ENCODE assay signal across 8 cellular contexts in the genomic region with DNA sequence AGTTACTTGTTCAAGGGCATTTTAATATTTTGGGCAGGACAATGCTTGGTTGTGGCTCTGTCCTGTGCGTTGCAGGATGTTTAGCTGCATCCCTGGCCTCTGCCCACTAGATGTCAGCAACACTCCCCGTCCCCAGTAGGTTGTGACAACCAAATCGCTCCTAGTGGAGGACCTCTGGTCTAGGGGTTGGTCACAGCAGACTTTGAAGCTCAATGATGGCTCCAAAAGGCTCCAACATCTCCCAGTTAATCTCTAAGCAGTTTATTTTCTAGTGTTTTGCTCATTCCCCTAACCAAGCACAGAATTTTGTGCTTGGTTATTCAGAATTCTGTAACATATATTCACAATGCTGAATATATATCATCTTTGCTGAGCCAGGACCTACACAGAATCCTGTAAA.
DNase-seq lines count a peak whose midpoint lies in the region; ATAC-seq and TF ChIP-seq lines count a peak whose summit lies in the region.

No MANE protein-coding gene starts in this region.

- H3K4me3 ChIP-seq in dorsolateral prefrontal cortex (peak overlapping the region in 1 of 59 donors; percentile 10), mesenchymal stem cell (ENCODE audit: insufficient read depth in 1 of 2, low read depth in 1 of 2, low read length in 2 of 2) (no peak overlapping the region)

- H2AK5ac ChIP-seq in mesenchymal stem cell (ENCODE audit: low read length, severe bottlenecking), result no peak overlapping the region

- no peak overlapping the region for H2BK5ac ChIP-seq in mesenchymal stem cell (ENCODE audit: low read depth, low read length, poor library complexity, severe bottlenecking)

- DNase-seq in CD1c-positive myeloid dendritic cell (ENCODE audit: extremely low spot score) (peak; percentile 73), NCI-H345 treated with DMSO at 0.1 percent for 48 hours (lab: John Stamatoyannopoulos, UW; ENCODE audit: unreplicated experiment) (peak; percentile 19), dorsolateral prefrontal cortex (peak; percentile 30 to 74 (median 68)), mesenchymal stem cell (peak; percentile 75)
- peak; percentile 80 for DNase-seq in activated CD4-positive, alpha-beta T cell treated with anti-CD3 and anti-CD28 coated beads for 36 hours
- DNase-seq in stimulated activated naive CD4-positive, alpha-beta T cell (lab: John Stamatoyannopoulos, UW), result peak in 5 of 6 experiments; percentile 22 to 40 (median 33)

- no peaks in the 10 kb centered on the region for H3K79me1 ChIP-seq in mesenchymal stem cell (replicated peaks; ENCODE audit: low read length, poor library complexity, severe bottlenecking)

- no peak overlapping the region for H3K23ac ChIP-seq in mesenchymal stem cell (ENCODE audit: low read length in 2 of 2)

- peaks cover 2% of the 10 kb centered on the region for H3K4me1 ChIP-seq in mesenchymal stem cell (ENCODE audit: control insufficient read depth, insufficient read depth, low read depth, low read length)

- no peak overlapping the region for H2BK120ac ChIP-seq in mesenchymal stem cell (ENCODE audit: low read depth, low read length)

- H3K36me3 ChIP-seq in mesenchymal stem cell (ENCODE audit: control insufficient read depth in 1 of 2, insufficient read depth in 2 of 2, low read depth in 1 of 2, low read length in 2 of 2), result no peaks in the 10 kb centered on the region

- no peak overlapping the region for H3K4me3 Mint-ChIP-seq in activated CD4-positive, alpha-beta T cell treated with anti-CD3 and anti-CD28 coated beads for 36 hours

- H3K9me3 ChIP-seq in mesenchymal stem cell (ENCODE audit: control insufficient read depth, low read length), result no peaks in the 10 kb centered on the region

- no peak overlapping the region for H2AFZ ChIP-seq in mesenchymal stem cell (ENCODE audit: low read depth, low read length)

- H3K27ac ChIP-seq in dorsolateral prefrontal cortex, result peak overlapping the region in 1 of 59 donors; percentile 18
- H3K27ac ChIP-seq in mesenchymal stem cell (ENCODE audit: low read length, poor library complexity, severe bottlenecking), result no peak overlapping the region

- no peak overlapping the region for H3K14ac ChIP-seq in mesenchymal stem cell (ENCODE audit: low read length in 2 of 2)

- POLR2A ChIA-PET in activated CD4-positive, alpha-beta T cell treated with anti-CD3 and anti-CD28 coated beads for 36 hours (lab: Charles Lee), result interaction anchor here (0.6 to 0.7 kb wide), 2 partner anchors 9 to 333 kb away, joined by 3 to 4 read pairs; no protein-coding TSS in a partner anchor

- H4K8ac ChIP-seq in mesenchymal stem cell (ENCODE audit: low read length), result no peak overlapping the region

- 3% methylated on average over 3 of the region's 3 CpGs for WGBS in mesenchymal stem cell

- no peak overlapping the region for H3K4ac ChIP-seq in mesenchymal stem cell (ENCODE audit: low read depth in 1 of 2, low read length in 2 of 2)

- H3K18ac ChIP-seq in mesenchymal stem cell (ENCODE audit: low read depth in 1 of 2, low read length in 2 of 2), result no peak overlapping the region

- H4K91ac ChIP-seq in mesenchymal stem cell (ENCODE audit: low read length), result no peak overlapping the region

- no peak overlapping the region for H2BK12ac ChIP-seq in mesenchymal stem cell (ENCODE audit: low read length in 2 of 2)

- H3K4me2 ChIP-seq in mesenchymal stem cell (ENCODE audit: low read length, poor library complexity, severe bottlenecking), result no peak overlapping the region

- peak; percentile 38 to 85 (median 76) for TF ChIP-seq CTCF in dorsolateral prefrontal cortex (IDR thresholded peaks at IDR 0.05 in 54 of 56, conservative IDR thresholded peaks at IDR 0.05 in 2 of 56; ENCODE audit: low read depth in 1 of 56, partially characterized antibody in 56 of 56)

- H3K27me3 Mint-ChIP-seq in activated CD4-positive, alpha-beta T cell treated with anti-CD3 and anti-CD28 coated beads for 36 hours, result peaks cover 3% of the 10 kb centered on the region

- H3K27me3 ChIP-seq in dorsolateral prefrontal cortex, result no peaks in the 10 kb centered on the region
- H3K27me3 ChIP-seq in mesenchymal stem cell (ENCODE audit: control insufficient read depth in 1 of 2, insufficient read depth in 1 of 2, low read length in 2 of 2), result peaks cover 0 to 44% of the 10 kb centered on the region in 2 experiments

- no peaks in the 10 kb centered on the region for H3K36me3 Mint-ChIP-seq in activated CD4-positive, alpha-beta T cell treated with anti-CD3 and anti-CD28 coated beads for 36 hours (ENCODE audit: low read depth)

- CTCF ChIA-PET in activated CD4-positive, alpha-beta T cell treated with anti-CD3 and anti-CD28 coated beads for 36 hours (lab: Charles Lee), result interaction anchor here (0.6 to 6.9 kb wide), 40 partner anchors 12 to 951 kb away, joined by 3 to 135 read pairs (median 4); partner anchors contain the start of gene CHN1

- intact Hi-C loops in activated CD4-positive, alpha-beta T cell treated with anti-CD3 and anti-CD28 coated beads for 36 hours (cut with DNase I, micrococcal nuclease), result no loop called here
- intact Hi-C loops in dorsolateral prefrontal cortex (cut with DNase I), result loop anchor here (5.0 to 10.0 kb wide), 6 partner anchors 120 to 1388 kb away; partner anchors contain the start of genes ATF2 (in 1 of the 2), EVX2 (in 1 of the 2) and GPR155 (in 1 of the 2)

- no peak overlapping the region for H3K9ac ChIP-seq in mesenchymal stem cell (ENCODE audit: low read length)

- ATAC-seq in GM18909 (IDR thresholded peaks at IDR 0.05; ENCODE audit: poor library complexity, unreplicated experiment), result peak; percentile 94
- ATAC-seq in HG03103 (IDR thresholded peaks at IDR 0.05; ENCODE audit: low read depth, unreplicated experiment), result peak; percentile 89
- peak; percentile 99 for ATAC-seq in activated CD4-positive, alpha-beta T cell treated with anti-CD3 and anti-CD28 coated beads for 36 hours

- no peaks in the 10 kb centered on the region for H3K4me1 Mint-ChIP-seq in activated CD4-positive, alpha-beta T cell treated with anti-CD3 and anti-CD28 coated beads for 36 hours

- no peak overlapping the region for H3K27ac Mint-ChIP-seq in activated CD4-positive, alpha-beta T cell treated with anti-CD3 and anti-CD28 coated beads for 36 hours

- H2BK15ac ChIP-seq in mesenchymal stem cell (ENCODE audit: low read depth, poor library complexity, severe bottlenecking), result no peak overlapping the region

- H3K9me3 Mint-ChIP-seq in activated CD4-positive, alpha-beta T cell treated with anti-CD3 and anti-CD28 coated beads for 36 hours (ENCODE audit: low read depth), result no peaks in the 10 kb centered on the region

Comparison
In these comparisons a context has a peak if more than half of its experiments do, and no peak if none do; other contexts are left out.
1. DNase-seq: peak in every context shown above with its lines; median percentile 80 in activated CD4-positive, alpha-beta T cell treated with anti-CD3 and anti-CD28 coated beads for 36 hours; 75 in mesenchymal stem cell; 73 in CD1c-positive myeloid dendritic cell; 68 in dorsolateral prefrontal cortex; 33 in stimulated activated naive CD4-positive, alpha-beta T cell; 19 in NCI-H345 treated with DMSO at 0.1 percent for 48 hours.
2. intact Hi-C loops: an anchor here in dorsolateral prefrontal cortex (5.0 to 10.0 kb wide); none called in activated CD4-positive, alpha-beta T cell treated with anti-CD3 and anti-CD28 coated beads for 36 hours.